Comparison of ENCODE assay signal across 1 cellular context in the genomic region with DNA sequence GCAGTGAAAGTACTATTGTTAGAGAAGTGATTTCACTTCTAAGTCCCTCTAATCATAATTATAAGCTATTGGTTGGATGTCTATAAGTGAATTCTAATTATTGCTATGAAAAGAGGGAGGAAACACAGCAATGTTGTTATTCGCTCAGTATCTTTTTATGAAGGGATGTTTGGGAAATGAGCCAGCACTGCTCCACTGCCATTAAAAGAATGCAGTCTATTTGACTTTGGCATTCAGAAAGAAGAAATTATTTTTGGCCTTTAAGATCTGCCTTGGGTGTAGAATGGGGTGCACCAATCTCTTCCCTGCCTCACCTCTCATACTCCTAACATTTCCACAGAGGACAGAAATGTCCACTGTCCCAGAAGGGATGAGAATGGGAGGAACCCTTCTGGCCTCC.
TF ChIP-seq lines count a peak whose summit lies in the region.

No MANE protein-coding gene starts in this region.

TF ChIP-seq in IMR-90, 13 proteins besides CTCF, POLR2A, EP300 and RAD21:
- TF ChIP-seq NFE2L2 (IDR thresholded peaks at IDR 0.05; ENCODE audit: low read depth, low read length) (no peak), RCOR1 (IDR thresholded peaks at IDR 0.05; ENCODE audit: insufficient replicate concordance, low read length) (no peak), SMC3 (IDR thresholded peaks at IDR 0.05; ENCODE audit: low read depth, low read length) (no peak), BHLHE40 (IDR thresholded peaks at IDR 0.05; ENCODE audit: low read depth, low read length) (no peak), RFX5 (IDR thresholded peaks at IDR 0.05; ENCODE audit: low read depth, low read length) (no peak), CEBPB (IDR thresholded peaks at IDR 0.05; ENCODE audit: low read depth, low read length) (no peak), FOS (IDR thresholded peaks at IDR 0.05; ENCODE audit: low read depth, low read length) (no peak), MAZ (IDR thresholded peaks at IDR 0.05; ENCODE audit: borderline replicate concordance, low read depth, low read length) (no peak), USF2 (IDR thresholded peaks at IDR 0.05; ENCODE audit: low read depth, low read length) (no peak), MXI1 (IDR thresholded peaks at IDR 0.05; ENCODE audit: borderline replicate concordance, low read depth, low read length) (no peak)
